Comparison of ENCODE assay signal across 8 cellular contexts in genomic region chrX:123732679-123733363, GRCh38. TPM values are rescaled to one million over a fixed set of nuclear protein-coding genes. Genes with fewer than 3 reads are reported as not detected.
A peak's percentile ranks its signal among the peaks of the same experiment; 100 is the strongest.
DNase-seq lines count a peak whose midpoint lies in the region; ATAC-seq, FAIRE-seq and TF ChIP-seq lines count a peak whose summit lies in the region.

Gene THOC2 (minus strand): TSS chrX:123733052. CDS start chrX:123733022, 30 bp downstream.

- H3K27ac Mint-ChIP-seq in endodermal cell = peak within 1 kb of the TSS; percentile 96

- DNase-seq in Caki2 (ENCODE audit: low read depth) (peak; percentile 83), HTR-8/SVneo (ENCODE audit: insufficient read length, low spot score) (peak; percentile 55), NT2/D1 (ENCODE audit: low read depth, low spot score) (peak; percentile 28), endodermal cell (peak; percentile 86), mesenteric fat pad (ENCODE audit: low spot score) (peak; percentile 90)
- peak; percentile 50 for DNase-seq in activated CD8-positive, alpha-beta memory T cell treated with anti-CD3 and anti-CD28 coated beads, Interleukin-2, amount 50 U/mL, for 1 hour (ENCODE audit: extremely low read depth)
- peak; percentile 35 for DNase-seq in stimulated activated CD8-positive, alpha-beta memory T cell treated with anti-CD3 and anti-CD28 coated beads, Interleukin-15, amount 100 ng/mL, for 24 hours (ENCODE audit: low read depth)

- H3K4me3 Mint-ChIP-seq in endodermal cell = peak within 1 kb of the TSS; percentile 95

- H3K9me3 ChIP-seq in NT2/D1 (ENCODE audit: insufficient read depth, low read length) (no peaks in the 10 kb centered on the region), endodermal cell (ENCODE audit: control insufficient read depth, low read length) (no peaks in the 10 kb centered on the region)

- H3K4me1 ChIP-seq in NT2/D1 (ENCODE audit: insufficient read depth, insufficient read length) = no peaks in the 10 kb centered on the region
- no peaks in the 10 kb centered on the region for H3K4me1 ChIP-seq in endodermal cell (ENCODE audit: control insufficient read depth, insufficient read depth, low read length)

- peak; percentile 48 for TF ChIP-seq CTCF in endodermal cell (conservative IDR thresholded peaks at IDR 0.05)

- ATAC-seq in GM21360 (IDR thresholded peaks at IDR 0.05; ENCODE audit: unreplicated experiment) = peak; percentile 83

- peaks cover 2% of the 10 kb centered on the region for H3K4me1 Mint-ChIP-seq in endodermal cell

- H3K9me3 Mint-ChIP-seq in endodermal cell = peaks cover 49% of the 10 kb centered on the region

- H3K36me3 ChIP-seq in NT2/D1 (ENCODE audit: insufficient read depth, insufficient read length, low read length) (no peaks in the 10 kb centered on the region), endodermal cell (ENCODE audit: control insufficient read depth, insufficient read depth, low read length) (no peaks in the 10 kb centered on the region)

- WGBS in endodermal cell (ENCODE audit: insufficient coverage in 1 of 2, insufficient read length in 1 of 2), 2 experiments = 2% methylated on average over 36 of the region's 48 CpGs; no CpG with 5 or more reads in 1 of the 2 experiments

- H3K9ac ChIP-seq in NT2/D1 (ENCODE audit: insufficient read length, low read depth) = peak within 1 kb of the TSS; percentile 81
- peak within 1 kb of the TSS; percentile 82 for H3K9ac ChIP-seq in endodermal cell (ENCODE audit: extremely low read depth, low read length, poor library complexity, severe bottlenecking)

- peak within 1 kb of the TSS; percentile 63 for H3K27ac ChIP-seq in endodermal cell (ENCODE audit: low read depth, low read length)

- FAIRE-seq in HTR-8/SVneo (lab: Jason Lieb, UNC) = no peak

- H3K4me3 ChIP-seq in NT2/D1 (ENCODE audit: insufficient read length, low read depth) (peak within 1 kb of the TSS; percentile 63), endodermal cell (ENCODE audit: low read length) (peak within 1 kb of the TSS; percentile 93)

- in situ Hi-C loops in Caki2 (cut with HindIII; ENCODE audit: low pct_unique_long_range_greater_than_20kb, low sequenced_read_pairs) = no loop called here

- no peaks in the 10 kb centered on the region for H3K27me3 Mint-ChIP-seq in endodermal cell (ENCODE audit: insufficient read depth)

- H3K36me3 Mint-ChIP-seq in endodermal cell (ENCODE audit: low read depth) = peaks cover 8% of the 10 kb centered on the region

- H3K27me3 ChIP-seq in NT2/D1 (ENCODE audit: insufficient read depth, insufficient read length) = no peaks in the 10 kb centered on the region
- H3K27me3 ChIP-seq in endodermal cell (ENCODE audit: control insufficient read depth, insufficient read depth, low read length, poor library complexity, severe bottlenecking) = no peaks in the 10 kb centered on the region

RNA-seq across cellular contexts. Expression of gene THOC2, which starts in this region (rescaled TPM):
- total RNA-seq in Caki2 (2014; rRNA removed; shearing (Covaris generic); ENCODE audit: low replicate concordance) = 42.9 and 46.4 TPM in 2 replicates
- total RNA-seq in endodermal cell (10 to 100 TPM; 88.8 to 93.2 TPM), mesenteric fat pad (53.8 TPM)
- 76.3 TPM for polyA plus RNA-seq in endodermal cell (2013, experiment 1 of 2)
- 77.6 TPM for polyA plus RNA-seq in endodermal cell (2013, experiment 2 of 2)

Comparison
In these comparisons a context has a peak if more than half of its experiments do, and no peak if none do; other contexts are left out.
1. Peak in every context shown above with its lines: DNase-seq, ATAC-seq, H3K4me3 ChIP-seq and H3K27ac ChIP-seq.
2. DNase-seq: peak in every context shown above with its lines; median percentile 90 in mesenteric fat pad; 86 in endodermal cell; 83 in Caki2; 55 in HTR-8/SVneo; 50 in activated CD8-positive, alpha-beta memory T cell treated with anti-CD3 and anti-CD28 coated beads, Interleukin-2, amount 50 U/mL, for 1 hour; 35 in stimulated activated CD8-positive, alpha-beta memory T cell treated with anti-CD3 and anti-CD28 coated beads, Interleukin-15, amount 100 ng/mL, for 24 hours; 28 in NT2/D1.